ENCODE assay signal across 8 cellular contexts in genomic region chr20:34703061-34703572, GRCh38. TPM values are rescaled to one million over a fixed set of nuclear protein-coding genes. Genes with fewer than 3 reads are reported as not detected.
DNase-seq lines count a peak whose midpoint lies in the region; ATAC-seq and TF ChIP-seq lines count a peak whose summit lies in the region.

No MANE protein-coding gene starts in this region.

- no peaks in the 10 kb centered on the region for H3K9me3 ChIP-seq in CD8-positive, alpha-beta memory T cell (ENCODE audit: low read length)
- H3K9me3 ChIP-seq in Panc1 (ENCODE audit: control insufficient read depth, insufficient read depth, low read depth, low read length) = no peaks in the 10 kb centered on the region

- peak overlapping the region; percentile 81 for H3K4me3 ChIP-seq in CD8-positive, alpha-beta memory T cell (ENCODE audit: low read length)
- peak overlapping the region; percentile 64 to 87 for H3K4me3 ChIP-seq in Panc1 (ENCODE audit: low read depth in 2 of 2, low read length in 2 of 2)

- H3K9me3 Mint-ChIP-seq in CD8-positive, alpha-beta memory T cell = no peaks in the 10 kb centered on the region

- ATAC-seq in Panc1 = no peak
- no peak for ATAC-seq in HG03196 (IDR thresholded peaks at IDR 0.05; ENCODE audit: unreplicated experiment)

- in situ Hi-C loops in Panc1 (cut with HindIII; ENCODE audit: low pct_unique_long_range_greater_than_20kb, low sequenced_read_pairs) = no loop called here

- H3K27me3 Mint-ChIP-seq in CD8-positive, alpha-beta memory T cell = peaks cover 3 to 4% of the 10 kb centered on the region in 2 donors

- TSS peak; percentile 94 for BruUV-seq in Panc1 (replicated peaks; lab: Mats Ljungman, UMichigan)

- no peak overlapping the region for H3K27ac ChIP-seq in CD8-positive, alpha-beta memory T cell (ENCODE audit: low read depth, low read length)
- peak overlapping the region; percentile 51; the same call in 1 of the 2 replicates for H3K27ac ChIP-seq in Panc1 (ENCODE audit: low read length)
- peak overlapping the region; percentile 90 for H3K27ac ChIP-seq in epithelial cell of prostate

- POLR2A ChIA-PET in CD8-positive, alpha-beta memory T cell (lab: Charles Lee) = no interaction called here
- POLR2A ChIA-PET in Panc1 (lab: Charles Lee) = no interaction called here

- peak overlapping the region; percentile 94 to 99 (median 97) for H3K27ac Mint-ChIP-seq in CD8-positive, alpha-beta memory T cell

- H3K27me3 ChIP-seq in CD8-positive, alpha-beta memory T cell (ENCODE audit: insufficient read depth, low read length, poor library complexity, severe bottlenecking) = no peaks in the 10 kb centered on the region
- no peaks in the 10 kb centered on the region for H3K27me3 ChIP-seq in Panc1 (ENCODE audit: control insufficient read depth, insufficient read depth, low read length)

- peaks cover 16 to 27% (median 16%) of the 10 kb centered on the region in 3 donors for H3K4me1 Mint-ChIP-seq in CD8-positive, alpha-beta memory T cell

- no peak for DNase-seq in CD8-positive, alpha-beta memory T cell
- DNase-seq in Panc1 (ENCODE audit: low read depth, low spot score) (no peak), epithelial cell of prostate (ENCODE audit: low read depth, low spot score) (no peak), pons (ENCODE audit: low spot score) (peak; percentile 8), T-helper 9 cell (no peak), medulla oblongata (ENCODE audit: extremely low spot score) (no peak), NOMO-1 treated with dmso at 0.1 percent for 144 hours (lab: John Stamatoyannopoulos, UW; ENCODE audit: unreplicated experiment) (no peak)

- peaks cover 0 to 4% (median 0%) of the 10 kb centered on the region in 3 donors for H3K36me3 Mint-ChIP-seq in CD8-positive, alpha-beta memory T cell

- intact Hi-C loops in Panc1 (cut with micrococcal nuclease; ENCODE audit: unreplicated experiment) = loop anchor here (10.0 kb wide), 1 partner anchor 138 kb away; no protein-coding TSS in a partner anchor

- peak overlapping the region; percentile 93 to 94 (median 93) for H3K4me3 Mint-ChIP-seq in CD8-positive, alpha-beta memory T cell

- H3K4me1 ChIP-seq in CD8-positive, alpha-beta memory T cell (ENCODE audit: insufficient read depth, low read length) = peaks cover 16% of the 10 kb centered on the region
- peaks cover 8% of the 10 kb centered on the region for H3K4me1 ChIP-seq in Panc1 (ENCODE audit: control insufficient read depth, insufficient read depth, low read length)

- CTCF ChIA-PET in CD8-positive, alpha-beta memory T cell (lab: Charles Lee) = interaction anchor here (1.4 to 2.2 kb wide), 2 partner anchors 67 to 390 kb away, joined by 4 to 9 read pairs; no protein-coding TSS in a partner anchor
- CTCF ChIA-PET in Panc1 (lab: Charles Lee) = interaction anchor here (0.5 to 0.7 kb wide), 2 partner anchors 49 to 177 kb away, joined by 4 to 6 read pairs; no protein-coding TSS in a partner anchor

- no peak for TF ChIP-seq CTCF in Panc1 (IDR thresholded peaks at IDR 0.05)

- H3K36me3 ChIP-seq in CD8-positive, alpha-beta memory T cell (ENCODE audit: insufficient read depth, low read length) = no peaks in the 10 kb centered on the region
- no peaks in the 10 kb centered on the region for H3K36me3 ChIP-seq in Panc1 (ENCODE audit: control insufficient read depth, insufficient read depth, low read length)

RNA-seq across cellular contexts. Expression of gene TP53INP2, which starts 1.0 kb away (rescaled TPM):
- total RNA-seq in CD8-positive, alpha-beta memory T cell = 1 to 10 TPM; 3.5 to 3.6 TPM
- 1.1 TPM for polyA plus RNA-seq in CD8-positive, alpha-beta memory T cell
- 20.6 TPM for total RNA-seq in Panc1 (2021; ENCODE audit: unreplicated experiment)
- 21.1 TPM for polyA plus RNA-seq in Panc1 (2012; ENCODE audit: insufficient read length)

RNA-seq across cellular contexts. Expression of gene PIGU, which starts 26.2 kb away (rescaled TPM):
- 10 to 100 TPM; 24.9 to 26.3 TPM for total RNA-seq in CD8-positive, alpha-beta memory T cell
- 33.0 TPM for polyA plus RNA-seq in CD8-positive, alpha-beta memory T cell
- 22.9 TPM for total RNA-seq in Panc1 (2021; ENCODE audit: unreplicated experiment)
- polyA plus RNA-seq in Panc1 (2012; ENCODE audit: insufficient read length) = 19.2 TPM
